In the genomic region with DNA sequence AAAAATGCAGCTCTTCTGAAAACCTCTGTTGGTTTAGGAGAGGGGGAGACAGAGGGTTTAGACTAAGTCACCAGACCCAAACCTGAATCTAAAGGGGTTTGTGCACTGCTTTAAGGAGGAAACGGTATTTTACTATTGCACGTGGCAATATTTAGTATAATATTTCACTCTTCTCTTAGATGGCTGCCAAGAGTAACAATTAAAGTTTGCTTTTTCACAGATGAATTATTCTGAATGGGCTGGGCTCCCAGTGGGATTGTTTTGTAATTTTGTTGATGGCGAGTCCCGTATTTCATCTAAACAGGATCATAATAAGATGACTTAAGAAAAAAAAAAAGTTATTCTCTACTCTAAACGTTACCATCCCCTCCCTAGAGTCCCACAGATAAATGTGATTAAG, we compare ENCODE assay signal across 29 cellular contexts.
DNase-seq lines count a peak whose midpoint lies in the region; ATAC-seq and TF ChIP-seq lines count a peak whose summit lies in the region.
"Had no signal": no experiment of that assay in that cellular context is flagged by ENCODE, and none has a peak within 500 bp of the region (broad histone marks: within the 10 kb centered on the region; RNA-seq: fewer than 3 reads in every experiment).

No MANE protein-coding gene starts in this region.

- H3K36me3 ChIP-seq in lower lobe of right lung (no peaks in the 10 kb centered on the region), MM.1S (replicated peaks; ENCODE audit: insufficient read depth, low read length) (no peaks in the 10 kb centered on the region)
- H3K36me3 ChIP-seq: ascending aorta, HAP-1, left lung, MG63, uterus had no signal

- H3K79me2 ChIP-seq in MM.1S (ENCODE audit: low read length) = no peaks in the 10 kb centered on the region

- TF ChIP-seq CTCF in fibroblast of the aortic adventitia (IDR thresholded peaks at IDR 0.05; ENCODE audit: insufficient read depth, low read length) (no peak), lower lobe of right lung (IDR thresholded peaks at IDR 0.05) (no peak), MM.1S (IDR thresholded peaks at IDR 0.05; ENCODE audit: low read length) (no peak)

- no peak overlapping the region for H2AFZ ChIP-seq in MM.1S (ENCODE audit: low read length)

- H4K20me1 ChIP-seq in MM.1S (ENCODE audit: insufficient read depth, low read length) = no peaks in the 10 kb centered on the region

- H3K9me2 ChIP-seq in MM.1S (replicated peaks; ENCODE audit: insufficient read depth, low read length) = no peaks in the 10 kb centered on the region
- H3K9me2 ChIP-seq: SK-N-SH had no signal

- intact Hi-C loops in lower lobe of right lung (cut with DNase I) = no loop called here

- H3K4me3 ChIP-seq in fibroblast of the aortic adventitia (ENCODE audit: low read depth, low read length) (no peak overlapping the region), lower lobe of right lung (no peak overlapping the region), MM.1S (ENCODE audit: low read length) (no peak overlapping the region)
- H3K4me3 ChIP-seq: ascending aorta, HAP-1, left lung, MG63, psoas muscle, testis, uterus had no signal

- H3K27ac ChIP-seq in lower lobe of right lung (no peak overlapping the region), MM.1S (ENCODE audit: low read length) (no peak overlapping the region)
- H3K27ac ChIP-seq: ascending aorta, left lung, psoas muscle, testis, uterus had no signal

- DNase-seq in NCI-H2196 (lab: John Stamatoyannopoulos, UW; ENCODE audit: unreplicated experiment) (peak; percentile 27), NCI-H2196 treated with DMSO at 0.1 percent for 48 hours (lab: John Stamatoyannopoulos, UW; ENCODE audit: unreplicated experiment) (no peak), NCI-H69 (lab: John Stamatoyannopoulos, UW) (peak; percentile 71), fibroblast of the aortic adventitia (ENCODE audit: low read depth) (peak; percentile 18), lower lobe of right lung (no peak), MM.1S (no peak)
- DNase-seq: activated CD4-positive, alpha-beta T cell treated with anti-CD3 and anti-CD28 coated beads for 1 hour; activated CD8-positive, alpha-beta T cell treated with anti-CD3 and anti-CD28 coated beads, Interleukin-2, amount 10 ng/mL, durations not matched to agents 7 days and 5 days; AML-193; caudate nucleus; CD4-positive, alpha-beta T cell; cortex of kidney; KBM-7; left lung; MG63; naive B cell; NCI-H226; nucleus accumbens; psoas muscle; SK-N-SH; stimulated activated naive CD4-positive, alpha-beta T cell treated with Interleukin-2 at 50 U/mL for 16 hours; testis; uterus had no signal

- H3K4me2 ChIP-seq in MM.1S (ENCODE audit: low read depth, low read length) = no peak overlapping the region
- H3K4me2 ChIP-seq: SK-N-SH had no signal

- no peaks in the 10 kb centered on the region for H3F3A ChIP-seq in MM.1S (ENCODE audit: insufficient read depth, low read length)

- peaks cover 5% of the 10 kb centered on the region for H3K4me1 ChIP-seq in lower lobe of right lung
- H3K4me1 ChIP-seq in MM.1S (ENCODE audit: low read length) = no peaks in the 10 kb centered on the region
- H3K4me1 ChIP-seq: ascending aorta, HAP-1, left lung, psoas muscle, uterus had no signal

- no peaks in the 10 kb centered on the region for H3K27me3 ChIP-seq in lower lobe of right lung (ENCODE audit: low read depth)
- no peaks in the 10 kb centered on the region for H3K27me3 ChIP-seq in MM.1S (replicated peaks; ENCODE audit: insufficient read depth, low read length)
- H3K27me3 ChIP-seq: ascending aorta, left lung, MG63, testis, uterus had no signal

- ATAC-seq in lower lobe of right lung (no peak), HG03196 (IDR thresholded peaks at IDR 0.05; ENCODE audit: unreplicated experiment) (no peak), GM18517 (IDR thresholded peaks at IDR 0.05; ENCODE audit: unreplicated experiment) (no peak)
- ATAC-seq: activated CD8-positive, alpha-beta T cell treated with anti-CD3 and anti-CD28 coated beads, Interleukin-2, amount 10 ng/mL, durations not matched to agents 7 days and 5 days; activated naive CD4-positive, alpha-beta T cell treated with anti-CD3 and anti-CD28 coated beads, Interleukin-2, amount 50 U/mL, for 72 hours; esophagus mucosa; left lung; psoas muscle had no signal

- no peak overlapping the region for H3K9ac ChIP-seq in MM.1S (ENCODE audit: low read length)
- H3K9ac ChIP-seq: SK-N-SH had no signal

- H3K9me3 ChIP-seq in lower lobe of right lung (no peaks in the 10 kb centered on the region), MM.1S (replicated peaks; ENCODE audit: insufficient read depth, low read length) (no peaks in the 10 kb centered on the region)
- H3K9me3 ChIP-seq: ascending aorta, HAP-1, left lung, MG63, psoas muscle, SK-N-SH, testis, uterus had no signal

Comparison
In these comparisons a context has a peak if more than half of its experiments do, and no peak if none do; other contexts are left out.
1. DNase-seq: peak in NCI-H2196 (single experiment), NCI-H69 (single experiment) and fibroblast of the aortic adventitia (single experiment); none in NCI-H2196 treated with DMSO at 0.1 percent for 48 hours (single experiment), lower lobe of right lung (single experiment) and MM.1S (single experiment).